Comparison of ENCODE assay signal across 8 cellular contexts in genomic region chr16:19884611-19885455, GRCh38. TPM values are rescaled to one million over a fixed set of nuclear protein-coding genes. Genes with fewer than 3 reads are reported as not detected.
DNase-seq lines count a peak whose midpoint lies in the region; ATAC-seq and TF ChIP-seq lines count a peak whose summit lies in the region.

GPRC5B (minus strand) TSS chr16:19884848; CDS start chr16:19872845, 12,003 bp downstream.

- peaks cover 25% of the 10 kb centered on the region for H3K4me1 Mint-ChIP-seq in endothelial cell (ENCODE audit: unreplicated experiment)
- peaks cover 16% of the 10 kb centered on the region for H3K4me1 Mint-ChIP-seq in mesothelial cell of epicardium
- peaks cover 17 to 41% of the 10 kb centered on the region in 2 donors for H3K4me1 Mint-ChIP-seq in stimulated activated naive B cell treated with anti-CD40 and anti-IgM and Interleukin-4, amounts not matched to agents 10 μg/mL and 1 μg/mL and 100 μg/mL, for 72 hours

- no peak for TF ChIP-seq CTCF in endothelial cell (IDR thresholded peaks at IDR 0.05; ENCODE audit: unreplicated experiment)
- TF ChIP-seq CTCF in mesothelial cell of epicardium (IDR thresholded peaks at IDR 0.05; ENCODE audit: unreplicated experiment): no peak

- H3K4me3 Mint-ChIP-seq in endothelial cell (ENCODE audit: unreplicated experiment) (peak within 1 kb of the TSS; percentile 97), mesothelial cell of epicardium (peak within 1 kb of the TSS; percentile 83)
- peak within 1 kb of the TSS; percentile 79 to 87 for H3K4me3 Mint-ChIP-seq in stimulated activated naive B cell treated with anti-CD40 and anti-IgM and Interleukin-4, amounts not matched to agents 10 μg/mL and 1 μg/mL and 100 μg/mL, for 72 hours

- ATAC-seq in stimulated activated naive B cell treated with anti-CD40 and anti-IgM and Interleukin-4, amounts not matched to agents 10 μg/mL and 1 μg/mL and 100 μg/mL, for 72 hours (replicated peaks): peak; percentile 46 to 47
- ATAC-seq in HG03565 (IDR thresholded peaks at IDR 0.05; ENCODE audit: unreplicated experiment) (no peak), HG03460 (IDR thresholded peaks at IDR 0.05; ENCODE audit: unreplicated experiment) (no peak)

- H3K36me3 Mint-ChIP-seq in endothelial cell (ENCODE audit: low read depth, unreplicated experiment) (peaks cover 16% of the 10 kb centered on the region), mesothelial cell of epicardium (peaks cover 1% of the 10 kb centered on the region)
- no peaks in the 10 kb centered on the region for H3K36me3 Mint-ChIP-seq in stimulated activated naive B cell treated with anti-CD40 and anti-IgM and Interleukin-4, amounts not matched to agents 10 μg/mL and 1 μg/mL and 100 μg/mL, for 72 hours

- DNase-seq in ELR (ENCODE audit: low read depth): peak; percentile 58
- peak; percentile 55 to 59 for DNase-seq in NCI-H1930 (lab: John Stamatoyannopoulos, UW)
- DNase-seq in activated CD8-positive, alpha-beta memory T cell treated with anti-CD3 and anti-CD28 coated beads, Interleukin-2, amount 50 U/mL, for 1 hour (ENCODE audit: extremely low read depth): peak; percentile 7
- DNase-seq in endothelial cell (ENCODE audit: low spot score): peak; percentile 79
- DNase-seq in mesothelial cell of epicardium (ENCODE audit: low spot score in 2 of 2, unreplicated experiment in 2 of 2): peak; percentile 59 to 66
- DNase-seq in stimulated activated naive B cell treated with anti-CD40 and anti-IgM and Interleukin-4, amounts not matched to agents 10 μg/mL and 1 μg/mL and 100 μg/mL, for 72 hours: no peak

- H3K27ac Mint-ChIP-seq in endothelial cell (ENCODE audit: unreplicated experiment) (peak within 1 kb of the TSS; percentile 42), mesothelial cell of epicardium (no peak within 1 kb of the TSS)
- peak within 1 kb of the TSS; percentile 48 for H3K27ac Mint-ChIP-seq in stimulated activated naive B cell treated with anti-CD40 and anti-IgM and Interleukin-4, amounts not matched to agents 10 μg/mL and 1 μg/mL and 100 μg/mL, for 72 hours

- H3K27me3 Mint-ChIP-seq in endothelial cell (ENCODE audit: unreplicated experiment) (peaks cover 4% of the 10 kb centered on the region), mesothelial cell of epicardium (ENCODE audit: low read depth) (no peaks in the 10 kb centered on the region)
- peaks cover 49 to 61% of the 10 kb centered on the region in 2 donors for H3K27me3 Mint-ChIP-seq in stimulated activated naive B cell treated with anti-CD40 and anti-IgM and Interleukin-4, amounts not matched to agents 10 μg/mL and 1 μg/mL and 100 μg/mL, for 72 hours

- H3K9me3 Mint-ChIP-seq in endothelial cell (ENCODE audit: unreplicated experiment): no peaks in the 10 kb centered on the region
- no peaks in the 10 kb centered on the region for H3K9me3 Mint-ChIP-seq in mesothelial cell of epicardium
- no peaks in the 10 kb centered on the region for H3K9me3 Mint-ChIP-seq in stimulated activated naive B cell treated with anti-CD40 and anti-IgM and Interleukin-4, amounts not matched to agents 10 μg/mL and 1 μg/mL and 100 μg/mL, for 72 hours

RNA-seq across cellular contexts. Expression of gene GPRC5B, which starts in this region (rescaled TPM):
- total RNA-seq in endothelial cell (ENCODE audit: unreplicated experiment): 140 TPM
- 31.3 to 36.5 TPM (median 34.2 TPM) in 3 replicates for total RNA-seq in mesothelial cell of epicardium

Comparison
In these comparisons a context has a peak if more than half of its experiments do, and no peak if none do; other contexts are left out.
1. ATAC-seq: peak in stimulated activated naive B cell treated with anti-CD40 and anti-IgM and Interleukin-4, amounts not matched to agents 10 μg/mL and 1 μg/mL and 100 μg/mL, for 72 hours (2 of 2); none in HG03565 (single experiment) and HG03460 (single experiment).
2. Peak in every context shown above with its lines, with median percentiles within 50 percentile points of each other: H3K4me3 Mint-ChIP-seq.